ENCODE assay signal across 2 cellular contexts in the genomic region with DNA sequence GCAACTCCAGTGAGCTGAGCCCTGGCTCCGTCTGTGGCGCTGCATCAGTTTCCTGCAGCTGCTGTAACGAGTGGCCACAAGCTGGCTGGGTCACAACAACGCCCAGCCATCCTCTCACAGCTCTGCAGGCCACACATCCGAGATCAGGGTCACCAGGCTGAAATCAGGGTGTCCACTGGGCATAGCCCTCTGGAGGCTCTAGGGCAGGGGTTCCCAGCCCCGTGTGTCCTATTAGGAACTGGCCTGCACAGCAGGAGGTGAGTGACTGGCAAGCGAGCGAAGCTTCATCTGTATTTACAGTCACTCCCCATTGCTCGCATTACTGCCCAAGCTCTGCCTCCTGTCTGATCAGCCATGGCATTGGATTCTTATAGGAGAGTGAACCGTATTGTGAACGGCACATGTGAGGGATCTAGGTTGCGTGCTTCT.
TF ChIP-seq lines count a peak whose summit lies in the region.

No MANE protein-coding gene starts in this region.

TF ChIP-seq in HEK293, 187 proteins besides CTCF, POLR2A, EP300 and RAD21 (continued from another document):
- TF ChIP-seq, protein P1, sequence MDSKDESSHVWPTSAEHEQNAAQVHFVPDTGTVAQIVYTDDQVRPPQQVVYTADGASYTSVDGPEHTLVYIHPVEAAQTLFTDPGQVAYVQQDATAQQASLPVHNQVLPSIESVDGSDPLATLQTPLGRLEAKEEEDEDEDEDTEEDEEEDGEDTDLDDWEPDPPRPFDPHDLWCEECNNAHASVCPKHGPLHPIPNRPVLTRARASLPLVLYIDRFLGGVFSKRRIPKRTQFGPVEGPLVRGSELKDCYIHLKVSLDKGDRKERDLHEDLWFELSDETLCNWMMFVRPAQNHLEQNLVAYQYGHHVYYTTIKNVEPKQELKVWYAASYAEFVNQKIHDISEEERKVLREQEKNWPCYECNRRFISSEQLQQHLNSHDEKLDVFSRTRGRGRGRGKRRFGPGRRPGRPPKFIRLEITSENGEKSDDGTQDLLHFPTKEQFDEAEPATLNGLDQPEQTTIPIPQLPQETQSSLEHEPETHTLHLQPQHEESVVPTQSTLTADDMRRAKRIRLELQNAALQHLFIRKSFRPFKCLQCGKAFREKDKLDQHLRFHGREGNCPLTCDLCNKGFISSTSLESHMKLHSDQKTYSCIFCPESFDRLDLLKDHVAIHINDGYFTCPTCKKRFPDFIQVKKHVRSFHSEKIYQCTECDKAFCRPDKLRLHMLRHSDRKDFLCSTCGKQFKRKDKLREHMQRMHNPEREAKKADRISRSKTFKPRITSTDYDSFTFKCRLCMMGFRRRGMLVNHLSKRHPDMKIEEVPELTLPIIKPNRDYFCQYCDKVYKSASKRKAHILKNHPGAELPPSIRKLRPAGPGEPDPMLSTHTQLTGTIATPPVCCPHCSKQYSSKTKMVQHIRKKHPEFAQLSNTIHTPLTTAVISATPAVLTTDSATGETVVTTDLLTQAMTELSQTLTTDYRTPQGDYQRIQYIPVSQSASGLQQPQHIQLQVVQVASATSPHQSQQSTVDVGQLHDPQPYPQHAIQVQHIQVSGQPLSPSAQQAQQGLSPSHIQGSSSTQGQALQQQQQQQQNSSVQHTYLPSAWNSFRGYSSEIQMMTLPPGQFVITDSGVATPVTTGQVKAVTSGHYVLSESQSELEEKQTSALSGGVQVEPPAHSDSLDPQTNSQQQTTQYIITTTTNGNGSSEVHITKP (tag by site-specific recombination; IDR thresholded peaks at IDR 0.05) = no peak
- TF ChIP-seq, protein P2, sequence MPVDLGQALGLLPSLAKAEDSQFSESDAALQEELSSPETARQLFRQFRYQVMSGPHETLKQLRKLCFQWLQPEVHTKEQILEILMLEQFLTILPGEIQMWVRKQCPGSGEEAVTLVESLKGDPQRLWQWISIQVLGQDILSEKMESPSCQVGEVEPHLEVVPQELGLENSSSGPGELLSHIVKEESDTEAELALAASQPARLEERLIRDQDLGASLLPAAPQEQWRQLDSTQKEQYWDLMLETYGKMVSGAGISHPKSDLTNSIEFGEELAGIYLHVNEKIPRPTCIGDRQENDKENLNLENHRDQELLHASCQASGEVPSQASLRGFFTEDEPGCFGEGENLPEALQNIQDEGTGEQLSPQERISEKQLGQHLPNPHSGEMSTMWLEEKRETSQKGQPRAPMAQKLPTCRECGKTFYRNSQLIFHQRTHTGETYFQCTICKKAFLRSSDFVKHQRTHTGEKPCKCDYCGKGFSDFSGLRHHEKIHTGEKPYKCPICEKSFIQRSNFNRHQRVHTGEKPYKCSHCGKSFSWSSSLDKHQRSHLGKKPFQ (tag by site-specific recombination; IDR thresholded peaks at IDR 0.05) = no peak

TF ChIP-seq in HepG2, 621 proteins besides CTCF, POLR2A, EP300 and RAD21 (continued from another document and continues in another):
- TF ChIP-seq, protein P3, sequence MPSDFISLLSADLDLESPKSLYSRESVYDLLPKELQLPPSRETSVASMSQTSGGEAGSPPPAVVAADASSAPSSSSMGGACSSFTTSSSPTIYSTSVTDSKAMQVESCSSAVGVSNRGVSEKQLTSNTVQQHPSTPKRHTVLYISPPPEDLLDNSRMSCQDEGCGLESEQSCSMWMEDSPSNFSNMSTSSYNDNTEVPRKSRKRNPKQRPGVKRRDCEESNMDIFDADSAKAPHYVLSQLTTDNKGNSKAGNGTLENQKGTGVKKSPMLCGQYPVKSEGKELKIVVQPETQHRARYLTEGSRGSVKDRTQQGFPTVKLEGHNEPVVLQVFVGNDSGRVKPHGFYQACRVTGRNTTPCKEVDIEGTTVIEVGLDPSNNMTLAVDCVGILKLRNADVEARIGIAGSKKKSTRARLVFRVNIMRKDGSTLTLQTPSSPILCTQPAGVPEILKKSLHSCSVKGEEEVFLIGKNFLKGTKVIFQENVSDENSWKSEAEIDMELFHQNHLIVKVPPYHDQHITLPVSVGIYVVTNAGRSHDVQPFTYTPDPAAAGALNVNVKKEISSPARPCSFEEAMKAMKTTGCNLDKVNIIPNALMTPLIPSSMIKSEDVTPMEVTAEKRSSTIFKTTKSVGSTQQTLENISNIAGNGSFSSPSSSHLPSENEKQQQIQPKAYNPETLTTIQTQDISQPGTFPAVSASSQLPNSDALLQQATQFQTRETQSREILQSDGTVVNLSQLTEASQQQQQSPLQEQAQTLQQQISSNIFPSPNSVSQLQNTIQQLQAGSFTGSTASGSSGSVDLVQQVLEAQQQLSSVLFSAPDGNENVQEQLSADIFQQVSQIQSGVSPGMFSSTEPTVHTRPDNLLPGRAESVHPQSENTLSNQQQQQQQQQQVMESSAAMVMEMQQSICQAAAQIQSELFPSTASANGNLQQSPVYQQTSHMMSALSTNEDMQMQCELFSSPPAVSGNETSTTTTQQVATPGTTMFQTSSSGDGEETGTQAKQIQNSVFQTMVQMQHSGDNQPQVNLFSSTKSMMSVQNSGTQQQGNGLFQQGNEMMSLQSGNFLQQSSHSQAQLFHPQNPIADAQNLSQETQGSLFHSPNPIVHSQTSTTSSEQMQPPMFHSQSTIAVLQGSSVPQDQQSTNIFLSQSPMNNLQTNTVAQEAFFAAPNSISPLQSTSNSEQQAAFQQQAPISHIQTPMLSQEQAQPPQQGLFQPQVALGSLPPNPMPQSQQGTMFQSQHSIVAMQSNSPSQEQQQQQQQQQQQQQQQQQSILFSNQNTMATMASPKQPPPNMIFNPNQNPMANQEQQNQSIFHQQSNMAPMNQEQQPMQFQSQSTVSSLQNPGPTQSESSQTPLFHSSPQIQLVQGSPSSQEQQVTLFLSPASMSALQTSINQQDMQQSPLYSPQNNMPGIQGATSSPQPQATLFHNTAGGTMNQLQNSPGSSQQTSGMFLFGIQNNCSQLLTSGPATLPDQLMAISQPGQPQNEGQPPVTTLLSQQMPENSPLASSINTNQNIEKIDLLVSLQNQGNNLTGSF (CRISPR knock-in tag; IDR thresholded peaks at IDR 0.05) = no peak
- TF ChIP-seq AHR (CRISPR knock-in tag; IDR thresholded peaks at IDR 0.05) = no peak
- TF ChIP-seq, protein P4, sequence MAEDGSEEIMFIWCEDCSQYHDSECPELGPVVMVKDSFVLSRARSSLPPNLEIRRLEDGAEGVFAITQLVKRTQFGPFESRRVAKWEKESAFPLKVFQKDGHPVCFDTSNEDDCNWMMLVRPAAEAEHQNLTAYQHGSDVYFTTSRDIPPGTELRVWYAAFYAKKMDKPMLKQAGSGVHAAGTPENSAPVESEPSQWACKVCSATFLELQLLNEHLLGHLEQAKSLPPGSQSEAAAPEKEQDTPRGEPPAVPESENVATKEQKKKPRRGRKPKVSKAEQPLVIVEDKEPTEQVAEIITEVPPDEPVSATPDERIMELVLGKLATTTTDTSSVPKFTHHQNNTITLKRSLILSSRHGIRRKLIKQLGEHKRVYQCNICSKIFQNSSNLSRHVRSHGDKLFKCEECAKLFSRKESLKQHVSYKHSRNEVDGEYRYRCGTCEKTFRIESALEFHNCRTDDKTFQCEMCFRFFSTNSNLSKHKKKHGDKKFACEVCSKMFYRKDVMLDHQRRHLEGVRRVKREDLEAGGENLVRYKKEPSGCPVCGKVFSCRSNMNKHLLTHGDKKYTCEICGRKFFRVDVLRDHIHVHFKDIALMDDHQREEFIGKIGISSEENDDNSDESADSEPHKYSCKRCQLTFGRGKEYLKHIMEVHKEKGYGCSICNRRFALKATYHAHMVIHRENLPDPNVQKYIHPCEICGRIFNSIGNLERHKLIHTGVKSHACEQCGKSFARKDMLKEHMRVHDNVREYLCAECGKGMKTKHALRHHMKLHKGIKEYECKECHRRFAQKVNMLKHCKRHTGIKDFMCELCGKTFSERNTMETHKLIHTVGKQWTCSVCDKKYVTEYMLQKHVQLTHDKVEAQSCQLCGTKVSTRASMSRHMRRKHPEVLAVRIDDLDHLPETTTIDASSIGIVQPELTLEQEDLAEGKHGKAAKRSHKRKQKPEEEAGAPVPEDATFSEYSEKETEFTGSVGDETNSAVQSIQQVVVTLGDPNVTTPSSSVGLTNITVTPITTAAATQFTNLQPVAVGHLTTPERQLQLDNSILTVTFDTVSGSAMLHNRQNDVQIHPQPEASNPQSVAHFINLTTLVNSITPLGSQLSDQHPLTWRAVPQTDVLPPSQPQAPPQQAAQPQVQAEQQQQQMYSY (CRISPR knock-in tag; IDR thresholded peaks at IDR 0.05) = no peak
- no peak for TF ChIP-seq CREB1 (IDR thresholded peaks at IDR 0.05)
- no peak for TF ChIP-seq CREB1 (CRISPR knock-in tag; IDR thresholded peaks at IDR 0.05)
- no peak for TF ChIP-seq PPARG (CRISPR knock-in tag; conservative IDR thresholded peaks at IDR 0.05)
- no peak for TF ChIP-seq PRPF4 (IDR thresholded peaks at IDR 0.05; ENCODE audit: low read depth, low read length, poor library complexity, severe bottlenecking)
- TF ChIP-seq, protein P5, sequence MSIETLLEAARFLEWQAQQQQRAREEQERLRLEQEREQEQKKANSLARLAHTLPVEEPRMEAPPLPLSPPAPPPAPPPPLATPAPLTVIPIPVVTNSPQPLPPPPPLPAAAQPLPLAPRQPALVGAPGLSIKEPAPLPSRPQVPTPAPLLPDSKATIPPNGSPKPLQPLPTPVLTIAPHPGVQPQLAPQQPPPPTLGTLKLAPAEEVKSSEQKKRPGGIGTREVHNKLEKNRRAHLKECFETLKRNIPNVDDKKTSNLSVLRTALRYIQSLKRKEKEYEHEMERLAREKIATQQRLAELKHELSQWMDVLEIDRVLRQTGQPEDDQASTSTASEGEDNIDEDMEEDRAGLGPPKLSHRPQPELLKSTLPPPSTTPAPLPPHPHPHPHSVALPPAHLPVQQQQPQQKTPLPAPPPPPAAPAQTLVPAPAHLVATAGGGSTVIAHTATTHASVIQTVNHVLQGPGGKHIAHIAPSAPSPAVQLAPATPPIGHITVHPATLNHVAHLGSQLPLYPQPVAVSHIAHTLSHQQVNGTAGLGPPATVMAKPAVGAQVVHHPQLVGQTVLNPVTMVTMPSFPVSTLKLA (IDR thresholded peaks at IDR 0.05) = no peak
- no peak for TF ChIP-seq ZKSCAN1 (IDR thresholded peaks at IDR 0.05; ENCODE audit: low read length)
- no peak for TF ChIP-seq ETV5 (CRISPR knock-in tag; IDR thresholded peaks at IDR 0.05; ENCODE audit: borderline replicate concordance)
- TF ChIP-seq, protein P6, sequence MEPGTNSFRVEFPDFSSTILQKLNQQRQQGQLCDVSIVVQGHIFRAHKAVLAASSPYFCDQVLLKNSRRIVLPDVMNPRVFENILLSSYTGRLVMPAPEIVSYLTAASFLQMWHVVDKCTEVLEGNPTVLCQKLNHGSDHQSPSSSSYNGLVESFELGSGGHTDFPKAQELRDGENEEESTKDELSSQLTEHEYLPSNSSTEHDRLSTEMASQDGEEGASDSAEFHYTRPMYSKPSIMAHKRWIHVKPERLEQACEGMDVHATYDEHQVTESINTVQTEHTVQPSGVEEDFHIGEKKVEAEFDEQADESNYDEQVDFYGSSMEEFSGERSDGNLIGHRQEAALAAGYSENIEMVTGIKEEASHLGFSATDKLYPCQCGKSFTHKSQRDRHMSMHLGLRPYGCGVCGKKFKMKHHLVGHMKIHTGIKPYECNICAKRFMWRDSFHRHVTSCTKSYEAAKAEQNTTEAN (CRISPR knock-in tag; conservative IDR thresholded peaks at IDR 0.05) = no peak
- TF ChIP-seq, protein P7, sequence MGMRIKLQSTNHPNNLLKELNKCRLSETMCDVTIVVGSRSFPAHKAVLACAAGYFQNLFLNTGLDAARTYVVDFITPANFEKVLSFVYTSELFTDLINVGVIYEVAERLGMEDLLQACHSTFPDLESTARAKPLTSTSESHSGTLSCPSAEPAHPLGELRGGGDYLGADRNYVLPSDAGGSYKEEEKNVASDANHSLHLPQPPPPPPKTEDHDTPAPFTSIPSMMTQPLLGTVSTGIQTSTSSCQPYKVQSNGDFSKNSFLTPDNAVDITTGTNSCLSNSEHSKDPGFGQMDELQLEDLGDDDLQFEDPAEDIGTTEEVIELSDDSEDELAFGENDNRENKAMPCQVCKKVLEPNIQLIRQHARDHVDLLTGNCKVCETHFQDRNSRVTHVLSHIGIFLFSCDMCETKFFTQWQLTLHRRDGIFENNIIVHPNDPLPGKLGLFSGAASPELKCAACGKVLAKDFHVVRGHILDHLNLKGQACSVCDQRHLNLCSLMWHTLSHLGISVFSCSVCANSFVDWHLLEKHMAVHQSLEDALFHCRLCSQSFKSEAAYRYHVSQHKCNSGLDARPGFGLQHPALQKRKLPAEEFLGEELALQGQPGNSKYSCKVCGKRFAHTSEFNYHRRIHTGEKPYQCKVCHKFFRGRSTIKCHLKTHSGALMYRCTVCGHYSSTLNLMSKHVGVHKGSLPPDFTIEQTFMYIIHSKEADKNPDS (CRISPR knock-in tag; IDR thresholded peaks at IDR 0.05) = no peak
- TF ChIP-seq, protein P8, sequence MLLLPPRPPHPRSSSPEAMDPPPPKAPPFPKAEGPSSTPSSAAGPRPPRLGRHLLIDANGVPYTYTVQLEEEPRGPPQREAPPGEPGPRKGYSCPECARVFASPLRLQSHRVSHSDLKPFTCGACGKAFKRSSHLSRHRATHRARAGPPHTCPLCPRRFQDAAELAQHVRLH (CRISPR knock-in tag; IDR thresholded peaks at IDR 0.05; ENCODE audit: borderline replicate concordance, low read depth) = no peak
